Comparison of ENCODE assay signal across 21 cellular contexts in genomic region chr7:116772926-116773749, GRCh38.
A peak's percentile ranks its signal among the peaks of the same experiment; 100 is the strongest.
DNase-seq lines count a peak whose midpoint lies in the region; ATAC-seq and TF ChIP-seq lines count a peak whose summit lies in the region.
"Had no signal": no experiment of that assay in that cellular context is flagged by ENCODE, and none has a peak within 500 bp of the region (broad histone marks: within the 10 kb centered on the region; RNA-seq: fewer than 3 reads in every experiment).

No MANE protein-coding gene starts in this region.

- H3K4me3 ChIP-seq in HCT116 (replicated peaks in 1 of 2; ENCODE audit: low read depth in 1 of 2, low read length in 2 of 2) (peak overlapping the region in 1 of 2 experiments; percentile 8; a peak in 1 of 4 replicates), tibial artery (no peak overlapping the region)
- H3K4me3 ChIP-seq: adrenal gland, left ventricle myocardium inferior, mucosa of descending colon had no signal

- H3K9me3 ChIP-seq in HCT116 (ENCODE audit: control insufficient read depth in 1 of 2, insufficient read depth in 1 of 2, low read depth in 1 of 2, low read length in 2 of 2) (no peaks in the 10 kb centered on the region), tibial artery (no peaks in the 10 kb centered on the region)
- H3K9me3 ChIP-seq: adrenal gland, left ventricle myocardium inferior, mucosa of descending colon had no signal

- H3K9me3 Mint-ChIP-seq in type B pancreatic cell = no peaks in the 10 kb centered on the region
- H3K9me3 Mint-ChIP-seq: activated T-cell treated with anti-CD3 and anti-CD28 coated beads, Interleukin-2, amount 50 U/mL, for 24 hours; stimulated activated memory B cell treated with anti-CD40 and anti-IgM and Interleukin-4, amounts not matched to agents 10 μg/mL and 1 μg/mL and 100 μg/mL, for 72 hours had no signal

- no peak for ATAC-seq in HCT116
- ATAC-seq: stimulated activated memory B cell treated with anti-CD40 and anti-IgM and Interleukin-4, amounts not matched to agents 10 μg/mL and 1 μg/mL and 100 μg/mL, for 72 hours had no signal

- peaks cover under 1 to 55% of the 10 kb centered on the region in 2 experiments; a peak in 3 of 4 replicates for H3K36me3 ChIP-seq in HCT116 (ENCODE audit: control insufficient read depth in 1 of 2, insufficient read depth in 2 of 2, low read length in 2 of 2)
- H3K36me3 ChIP-seq in tibial artery = no peaks in the 10 kb centered on the region
- H3K36me3 ChIP-seq: adrenal gland had no signal

- peak overlapping the region; percentile 21 for H3K27ac Mint-ChIP-seq in type B pancreatic cell
- H3K27ac Mint-ChIP-seq: activated T-cell treated with anti-CD3 and anti-CD28 coated beads, Interleukin-2, amount 50 U/mL, for 24 hours; B cell; stimulated activated memory B cell treated with anti-CD40 and anti-IgM and Interleukin-4, amounts not matched to agents 10 μg/mL and 1 μg/mL and 100 μg/mL, for 72 hours had no signal

- RAD21 ChIA-PET in HCT116 (lab: Charles Lee; ENCODE audit: low non-redundant PET in 1 of 2, low total read pairs in 2 of 2, uncharacterized antibody in 2 of 2, unreplicated experiment in 2 of 2) = no interaction called here

- peak overlapping the region; percentile 97 for H3K27ac ChIP-seq in HCT116 (ENCODE audit: low read depth, low read length)
- H3K27ac ChIP-seq in tibial artery = no peak overlapping the region
- H3K27ac ChIP-seq: adrenal gland, left ventricle myocardium inferior had no signal

- POLR2A ChIA-PET in HCT116 (lab: Charles Lee) = interaction anchor here (1.5 kb wide), 2 partner anchors 10 to 247 kb away, joined by 3 to 8 read pairs; no protein-coding TSS in a partner anchor

- H3K79me2 ChIP-seq in HCT116 (ENCODE audit: insufficient read depth, low read length) = peaks cover 48% of the 10 kb centered on the region

- H3K4me2 ChIP-seq in HCT116 (ENCODE audit: low read length) = peak overlapping the region; percentile 53

- TF ChIP-seq POLR2A in HCT116 (IDR thresholded peaks at IDR 0.05; ENCODE audit: borderline replicate concordance, extremely low read depth, insufficient read depth, insufficient read length) = no peak

- H2AFZ ChIP-seq in HCT116 (ENCODE audit: low read depth, low read length, poor library complexity, severe bottlenecking) = no peak overlapping the region

- H3K4me3 Mint-ChIP-seq in type B pancreatic cell = no peak overlapping the region
- H3K4me3 Mint-ChIP-seq: activated T-cell treated with anti-CD3 and anti-CD28 coated beads, Interleukin-2, amount 50 U/mL, for 24 hours; B cell; stimulated activated memory B cell treated with anti-CD40 and anti-IgM and Interleukin-4, amounts not matched to agents 10 μg/mL and 1 μg/mL and 100 μg/mL, for 72 hours had no signal

- intact Hi-C loops in HCT116 (cut with micrococcal nuclease) = loop anchor here (10.0 kb wide), 1 partner anchor 98 kb away; the partner anchor contains the start of gene MET
- intact Hi-C loops in tibial artery (cut with DNase I; ENCODE audit: low total_unique reads) = no loop called here

- H3K4me1 ChIP-seq in HCT116 (ENCODE audit: control insufficient read depth in 1 of 2, insufficient read depth in 2 of 2, low read length in 2 of 2) (peaks cover 85 to 99% of the 10 kb centered on the region in 2 experiments), tibial artery (peaks cover 0 to 19% (median 9%) of the 10 kb centered on the region in 4 donors)
- H3K4me1 ChIP-seq: adrenal gland had no signal

- H3K9ac ChIP-seq in HCT116 (ENCODE audit: low read length) = peak overlapping the region; percentile 36

- no TSS peak for BruUV-seq in HCT116 (replicated peaks; lab: Mats Ljungman, UMichigan)

- H4K20me1 ChIP-seq in HCT116 (ENCODE audit: insufficient read depth) = no peaks in the 10 kb centered on the region

- H3K4me1 Mint-ChIP-seq in type B pancreatic cell (ENCODE audit: unreplicated experiment) = peaks cover 21% of the 10 kb centered on the region
- H3K4me1 Mint-ChIP-seq: B cell; stimulated activated memory B cell treated with anti-CD40 and anti-IgM and Interleukin-4, amounts not matched to agents 10 μg/mL and 1 μg/mL and 100 μg/mL, for 72 hours had no signal

- TF ChIP-seq CTCF in HCT116 (IDR thresholded peaks at IDR 0.05 in 2 of 3, conservative IDR thresholded peaks at IDR 0.05 in 1 of 3; ENCODE audit: borderline replicate concordance in 1 of 3, insufficient read depth in 1 of 3, low read depth in 2 of 3, low read length in 2 of 3) = no peak
- TF ChIP-seq CTCF in type B pancreatic cell (conservative IDR thresholded peaks at IDR 0.05) = no peak
- TF ChIP-seq CTCF in tibial artery (IDR thresholded peaks at IDR 0.05) = no peak

- no peaks in the 10 kb centered on the region for H3K27me3 ChIP-seq in HCT116 (ENCODE audit: insufficient read depth, low read length)
- H3K27me3 ChIP-seq in tibial artery = no peaks in the 10 kb centered on the region
- H3K27me3 ChIP-seq: adrenal gland had no signal

- H3K27me3 Mint-ChIP-seq in type B pancreatic cell = no peaks in the 10 kb centered on the region

- peaks cover 21% of the 10 kb centered on the region for H3K36me3 Mint-ChIP-seq in type B pancreatic cell
- H3K36me3 Mint-ChIP-seq: stimulated activated memory B cell treated with anti-CD40 and anti-IgM and Interleukin-4, amounts not matched to agents 10 μg/mL and 1 μg/mL and 100 μg/mL, for 72 hours had no signal

- no peaks in the 10 kb centered on the region for H3K9me2 ChIP-seq in HCT116 (ENCODE audit: insufficient read depth)

- DNase-seq in HCT116 (ENCODE audit: low read depth, low spot score) = no peak
- DNase-seq in RPMI7951 (ENCODE audit: low read depth) = peak; percentile 9
- DNase-seq in iPS DF 19.7 (ENCODE audit: low read depth, low spot score) = peak; percentile 2
- no peak for DNase-seq in type B pancreatic cell (ENCODE audit: extremely low spot score, unreplicated experiment)
- no peak for DNase-seq in stimulated activated CD4-positive, alpha-beta T cell treated with anti-CD3 and anti-CD28 coated beads, Interleukin-2, amount 100 ng/mL, for 48 hours
- DNase-seq in 8988T = no peak
- no peak for DNase-seq in tibial artery
- DNase-seq: activated CD4-positive, alpha-beta T cell treated with anti-CD3 and anti-CD28 coated beads for 1 hour; activated naive CD4-positive, alpha-beta T cell; activated T-cell treated with anti-CD3 and anti-CD28 coated beads, Interleukin-2, amount 50 U/mL, for 24 hours; adrenal gland; head of caudate nucleus; left ventricle myocardium inferior; MM.1S; mucosa of descending colon; NCI-H1417 treated with DMSO at 0.1 percent for 48 hours; NCI-H2171 treated with DMSO at 0.1 percent for 48 hours; NCI-H524 treated with DMSO at 0.1 percent for 48 hours; stimulated activated CD4-positive, alpha-beta T cell treated with anti-CD3 and anti-CD28 coated beads, Interleukin-1b, Interleukin-23, amount 100 ng/mL, for 48 hours had no signal

- no peak for TF ChIP-seq RAD21 in HCT116 (IDR thresholded peaks at IDR 0.05; ENCODE audit: low read depth)

- CTCF ChIA-PET in HCT116 (lab: Charles Lee) = interaction anchor here (0.6 kb wide), 1 partner anchor 11 kb away, joined by 3 read pairs; no protein-coding TSS in a partner anchor

TF ChIP-seq in HCT116, 20 proteins besides CTCF, POLR2A, EP300 and RAD21:
- 0 out of 2 replicates have a peak, but pooled peaks have one; percentile 28 for TF ChIP-seq POLR2AphosphoS5 (IDR thresholded peaks at IDR 0.05; ENCODE audit: low read depth, low read length)
- TF ChIP-seq EZH2 (IDR thresholded peaks at IDR 0.05) = no peak

Comparison
In these comparisons a context has a peak if more than half of its experiments do, and no peak if none do; other contexts are left out.
1. DNase-seq: peak in RPMI7951 (single experiment) and iPS DF 19.7 (single experiment); none in HCT116 (single experiment), type B pancreatic cell (single experiment), stimulated activated CD4-positive, alpha-beta T cell treated with anti-CD3 and anti-CD28 coated beads, Interleukin-2, amount 100 ng/mL, for 48 hours (0 of 2), 8988T (single experiment) and tibial artery (0 of 2).